23 cellular contexts compared by ENCODE assay signal in genomic region chr12:90234455-90234854, GRCh38.
DNase-seq lines count a peak whose midpoint lies in the region; ATAC-seq lines count a peak whose summit lies in the region.
"Had no signal": no experiment of that assay in that cellular context is flagged by ENCODE, and none has a peak within 500 bp of the region (broad histone marks: within the 10 kb centered on the region; RNA-seq: fewer than 3 reads in every experiment).

No MANE protein-coding gene starts in this region.

- no peak overlapping the region for H2AK5ac ChIP-seq in trophoblast cell (ENCODE audit: low read length)

- H3K9ac ChIP-seq in adipocyte (ENCODE audit: low read length) (no peak overlapping the region), trophoblast cell (ENCODE audit: low read length) (no peak overlapping the region)
- H3K9ac ChIP-seq: neural progenitor cell had no signal

- no peak overlapping the region for H3K23ac ChIP-seq in trophoblast cell (ENCODE audit: low read length)

- DNase-seq in NCI-H1694 treated with DMSO at 0.1 percent for 48 hours (lab: John Stamatoyannopoulos, UW) (peak; percentile 5), NCI-H1694 (lab: John Stamatoyannopoulos, UW) (no peak), adipocyte (ENCODE audit: low read depth) (peak; percentile 25), fibroblast of gingiva (ENCODE audit: low read depth) (peak; percentile 22), trophoblast cell (peak; percentile 57 to 77), CD1c-positive myeloid dendritic cell (ENCODE audit: extremely low spot score) (no peak), amniotic stem cell (lab: John Stamatoyannopoulos, UW) (no peak)
- DNase-seq: 8988T; activated CD4-positive, alpha-beta T cell treated with anti-CD3 and anti-CD28 coated beads, Interleukin-2, amount 50 U/mL, for 1 hour; activated gamma-delta T cell treated with Interleukin-2 at 50 U/mL for 16 hours; anterior cingulate cortex; BE2C; GDM1; left colon; midbrain; NCI-H187; NCI-H446 treated with DMSO at 0.1 percent for 48 hours; stimulated activated CD8-positive, alpha-beta memory T cell treated with anti-CD3 and anti-CD28 coated beads, Interleukin-4, amount 100 ng/mL, for 48 hours; substantia nigra; uterus had no signal

- H3K27me3 ChIP-seq in adipocyte (replicated peaks; ENCODE audit: control insufficient read depth, insufficient read depth, low read length) (no peaks in the 10 kb centered on the region), trophoblast cell (ENCODE audit: insufficient read depth, low read length) (no peaks in the 10 kb centered on the region)
- H3K27me3 ChIP-seq: BE2C, neural progenitor cell, uterus had no signal

- H4K91ac ChIP-seq in trophoblast cell (ENCODE audit: low read depth, low read length): peak overlapping the region; percentile 41

- H3K4me3 ChIP-seq in adipocyte (ENCODE audit: low read length) (no peak overlapping the region), trophoblast cell (ENCODE audit: low read depth, low read length) (no peak overlapping the region)
- H3K4me3 ChIP-seq: HAP-1, neural progenitor cell, uterus had no signal

- no peak overlapping the region for H4K8ac ChIP-seq in trophoblast cell (ENCODE audit: low read depth, low read length)

- H2BK12ac ChIP-seq in trophoblast cell (ENCODE audit: low read length): peak overlapping the region; percentile 67

- no peak overlapping the region for H2AFZ ChIP-seq in trophoblast cell (ENCODE audit: insufficient read depth, low read length, poor library complexity)
- H2AFZ ChIP-seq: neural progenitor cell had no signal

- H3K79me2 ChIP-seq in trophoblast cell (ENCODE audit: control insufficient read depth, insufficient read depth, low read length, poor library complexity): no peaks in the 10 kb centered on the region

- no peak overlapping the region for H3K4ac ChIP-seq in trophoblast cell (ENCODE audit: low read depth, low read length)

- no CpG with 5 or more reads among the region's 2 CpGs for WGBS in trophoblast cell (ENCODE audit: extremely low coverage, insufficient coverage, insufficient read length)

- no peak for ATAC-seq in HG03565 (IDR thresholded peaks at IDR 0.05; ENCODE audit: unreplicated experiment)
- ATAC-seq: left colon had no signal

- H3K14ac ChIP-seq in trophoblast cell (ENCODE audit: low read length): no peak overlapping the region

- no peak overlapping the region for H3K18ac ChIP-seq in trophoblast cell (ENCODE audit: low read length)

- no peaks in the 10 kb centered on the region for H3K36me3 ChIP-seq in adipocyte (ENCODE audit: control insufficient read depth, insufficient read depth, low read length, severe bottlenecking)
- no peaks in the 10 kb centered on the region for H3K36me3 ChIP-seq in trophoblast cell (ENCODE audit: control insufficient read depth in 1 of 2, insufficient read depth in 2 of 2, low read length in 2 of 2)
- H3K36me3 ChIP-seq: BE2C, HAP-1, neural progenitor cell, uterus had no signal

- peaks cover 9% of the 10 kb centered on the region for H3K79me1 ChIP-seq in trophoblast cell (ENCODE audit: low read length)

- no peak overlapping the region for H3K27ac ChIP-seq in trophoblast cell (ENCODE audit: low read depth, low read length)
- H3K27ac ChIP-seq: neural progenitor cell, uterus had no signal

- H4K12ac ChIP-seq in trophoblast cell (ENCODE audit: low read depth, low read length): no peak overlapping the region

- H3K4me1 ChIP-seq in adipocyte (ENCODE audit: control insufficient read depth, insufficient read depth, low read length) (peaks cover 18% of the 10 kb centered on the region), trophoblast cell (ENCODE audit: control insufficient read depth in 1 of 2, insufficient read depth in 2 of 2, low read length in 2 of 2) (no peaks in the 10 kb centered on the region)
- H3K4me1 ChIP-seq: BE2C, HAP-1, uterus had no signal

- no peak overlapping the region for H3K4me2 ChIP-seq in trophoblast cell (ENCODE audit: low read length)
- H3K4me2 ChIP-seq: neural progenitor cell had no signal

- H3K9me3 ChIP-seq in adipocyte (ENCODE audit: control insufficient read depth, low read length) (no peaks in the 10 kb centered on the region), trophoblast cell (ENCODE audit: insufficient read depth, low read depth, low read length) (no peaks in the 10 kb centered on the region)
- H3K9me3 ChIP-seq: BE2C, HAP-1, uterus had no signal

- peak overlapping the region; percentile 36 for H2BK5ac ChIP-seq in trophoblast cell (ENCODE audit: low read depth, low read length, poor library complexity)

- peak overlapping the region; percentile 36 for H2BK120ac ChIP-seq in trophoblast cell (ENCODE audit: insufficient read depth, low read length, poor library complexity)

Comparison
In these comparisons a context has a peak if more than half of its experiments do, and no peak if none do; other contexts are left out.
1. DNase-seq: peak in NCI-H1694 treated with DMSO at 0.1 percent for 48 hours (single experiment), adipocyte (single experiment), fibroblast of gingiva (single experiment) and trophoblast cell (2 of 2); none in NCI-H1694 (single experiment), CD1c-positive myeloid dendritic cell (single experiment) and amniotic stem cell (single experiment).